ENCODE assay signal across 15 cellular contexts in genomic region chr6:44940367-44940766, GRCh38.
DNase-seq lines count a peak whose midpoint lies in the region; ATAC-seq and TF ChIP-seq lines count a peak whose summit lies in the region.
"Had no signal": no experiment of that assay in that cellular context is flagged by ENCODE, and none has a peak within 500 bp of the region (broad histone marks: within the 10 kb centered on the region; RNA-seq: fewer than 3 reads in every experiment).

No MANE protein-coding gene starts in this region.

- H3K27me3 ChIP-seq in liver (ENCODE audit: control insufficient read depth in 4 of 4, insufficient read depth in 4 of 4, low read length in 3 of 4): no peaks in the 10 kb centered on the region
- H3K27me3 ChIP-seq: BLaER1 had no signal

- peaks cover 37% of the 10 kb centered on the region for H3K9me3 Mint-ChIP-seq in activated naive CD8-positive, alpha-beta T cell treated with anti-CD3 and anti-CD28 coated beads for 36 hours
- H3K9me3 Mint-ChIP-seq in activated naive CD8-positive, alpha-beta T cell treated with anti-CD3 and anti-CD28 coated beads, Interleukin-2, amount 50 U/mL, for 24 hours: peaks cover 50% of the 10 kb centered on the region
- no peaks in the 10 kb centered on the region for H3K9me3 Mint-ChIP-seq in HFFc6

- peaks cover 51% of the 10 kb centered on the region for H3K36me3 Mint-ChIP-seq in activated naive CD8-positive, alpha-beta T cell treated with anti-CD3 and anti-CD28 coated beads for 36 hours
- peaks cover 31% of the 10 kb centered on the region for H3K36me3 Mint-ChIP-seq in activated naive CD8-positive, alpha-beta T cell treated with anti-CD3 and anti-CD28 coated beads, Interleukin-2, amount 50 U/mL, for 24 hours (ENCODE audit: low read depth)
- H3K36me3 Mint-ChIP-seq in HFFc6 (ENCODE audit: low read depth): peaks cover 7% of the 10 kb centered on the region; the same call in 1 of the 2 replicates

- TF ChIP-seq RAD21 in liver (IDR thresholded peaks at IDR 0.05): no peak

- no peak for DNase-seq in activated naive CD8-positive, alpha-beta T cell treated with anti-CD3 and anti-CD28 coated beads for 36 hours
- no peak for DNase-seq in activated naive CD8-positive, alpha-beta T cell treated with anti-CD3 and anti-CD28 coated beads, Interleukin-2, amount 50 U/mL, for 24 hours
- peak; percentile 27 for DNase-seq in epithelial cell of proximal tubule (ENCODE audit: low read depth)
- DNase-seq in HFFc6: no peak
- no peak for DNase-seq in pons (ENCODE audit: low spot score)
- DNase-seq: 8988T; AML-193; Caco-2; CD8-positive, alpha-beta memory T cell; DMS 273 treated with DMSO at 0.1 percent for 48 hours; H7 had no signal

- TF ChIP-seq CTCF in epithelial cell of proximal tubule (conservative IDR thresholded peaks at IDR 0.05; ENCODE audit: low read depth, low read length): no peak
- TF ChIP-seq CTCF in liver (IDR thresholded peaks at IDR 0.05; ENCODE audit: low read depth, low read length, missing input control): no peak
- no peak for TF ChIP-seq CTCF in HFFc6 (IDR thresholded peaks at IDR 0.05)

- H3K36me3 ChIP-seq in liver (ENCODE audit: control insufficient read depth in 4 of 4, insufficient read depth in 3 of 4, low read depth in 1 of 4, low read length in 3 of 4): no peaks in the 10 kb centered on the region
- H3K36me3 ChIP-seq: BLaER1 had no signal

- H3K9me3 ChIP-seq in liver (ENCODE audit: control insufficient read depth in 4 of 4, low read length in 3 of 4): peaks cover 0 to 6% (median 3%) of the 10 kb centered on the region in 4 donors
- H3K9me3 ChIP-seq: Caco-2 had no signal

- peaks cover 51% of the 10 kb centered on the region for H3K4me1 Mint-ChIP-seq in activated naive CD8-positive, alpha-beta T cell treated with anti-CD3 and anti-CD28 coated beads for 36 hours
- H3K4me1 Mint-ChIP-seq in activated naive CD8-positive, alpha-beta T cell treated with anti-CD3 and anti-CD28 coated beads, Interleukin-2, amount 50 U/mL, for 24 hours: peaks cover 40% of the 10 kb centered on the region
- peaks cover 6% of the 10 kb centered on the region; the same call in 1 of the 2 replicates for H3K4me1 Mint-ChIP-seq in HFFc6 (ENCODE audit: low read depth)

- H3K4me3 ChIP-seq in epithelial cell of proximal tubule (ENCODE audit: low read depth, low read length) (no peak overlapping the region), liver (ENCODE audit: low read depth in 1 of 3, low read length in 3 of 3) (no peak overlapping the region)
- H3K4me3 ChIP-seq: BLaER1, GM23338 had no signal

- H3K27ac Mint-ChIP-seq in activated naive CD8-positive, alpha-beta T cell treated with anti-CD3 and anti-CD28 coated beads for 36 hours: peak overlapping the region; percentile 4
- H3K27ac Mint-ChIP-seq in activated naive CD8-positive, alpha-beta T cell treated with anti-CD3 and anti-CD28 coated beads, Interleukin-2, amount 50 U/mL, for 24 hours: no peak overlapping the region
- H3K27ac Mint-ChIP-seq in HFFc6: no peak overlapping the region
- H3K27ac Mint-ChIP-seq: CD8-positive, alpha-beta memory T cell; GM23338 had no signal

- no peak overlapping the region for H3K27ac ChIP-seq in liver (ENCODE audit: low read depth in 1 of 2, low read length in 2 of 2)
- H3K27ac ChIP-seq: BLaER1 had no signal

- no peak for ATAC-seq in activated naive CD8-positive, alpha-beta T cell treated with anti-CD3 and anti-CD28 coated beads, Interleukin-2, amount 50 U/mL, for 24 hours
- ATAC-seq in HG03108 (IDR thresholded peaks at IDR 0.05; ENCODE audit: unreplicated experiment): no peak
- ATAC-seq: GM23338 had no signal

- 49% methylated on average over 1 of the region's 1 CpG for WGBS in liver

- no peaks in the 10 kb centered on the region for H3K27me3 Mint-ChIP-seq in activated naive CD8-positive, alpha-beta T cell treated with anti-CD3 and anti-CD28 coated beads for 36 hours
- H3K27me3 Mint-ChIP-seq in activated naive CD8-positive, alpha-beta T cell treated with anti-CD3 and anti-CD28 coated beads, Interleukin-2, amount 50 U/mL, for 24 hours: no peaks in the 10 kb centered on the region
- H3K27me3 Mint-ChIP-seq in HFFc6 (ENCODE audit: insufficient read depth): no peaks in the 10 kb centered on the region; the same call in 1 of the 2 replicates
- H3K27me3 Mint-ChIP-seq: CD8-positive, alpha-beta memory T cell had no signal

- no peak overlapping the region for H3K4me3 Mint-ChIP-seq in activated naive CD8-positive, alpha-beta T cell treated with anti-CD3 and anti-CD28 coated beads for 36 hours
- H3K4me3 Mint-ChIP-seq in activated naive CD8-positive, alpha-beta T cell treated with anti-CD3 and anti-CD28 coated beads, Interleukin-2, amount 50 U/mL, for 24 hours: no peak overlapping the region
- H3K4me3 Mint-ChIP-seq in HFFc6: no peak overlapping the region
- H3K4me3 Mint-ChIP-seq: CD8-positive, alpha-beta memory T cell; GM23338 had no signal

- H3K4me1 ChIP-seq in liver (ENCODE audit: control insufficient read depth in 4 of 4, insufficient read depth in 4 of 4, low read length in 3 of 4): peaks cover 0 to 8% (median 0%) of the 10 kb centered on the region in 4 donors
- H3K4me1 ChIP-seq: BLaER1 had no signal

- no peak overlapping the region for H3K9ac ChIP-seq in liver (ENCODE audit: low read depth in 1 of 2, low read length in 2 of 2)
- H3K9ac ChIP-seq: BLaER1 had no signal

TF ChIP-seq in liver, 16 proteins besides CTCF, POLR2A, EP300 and RAD21:
- TF ChIP-seq FOXA1 (IDR thresholded peaks at IDR 0.05) (peak; percentile 71), FOXA2 (IDR thresholded peaks at IDR 0.05) (peak; percentile 72), YY1 (IDR thresholded peaks at IDR 0.05) (peak; percentile 29), RXRA (IDR thresholded peaks at IDR 0.05) (peak in 1 of 2 donors; percentile 23), EGR1 (IDR thresholded peaks at IDR 0.05; ENCODE audit: low read depth in 2 of 2) (no peak), HNF4G (IDR thresholded peaks at IDR 0.05) (peak; percentile 71), ZBTB33 (IDR thresholded peaks at IDR 0.05) (no peak), MAX (IDR thresholded peaks at IDR 0.05) (no peak), GABPA (IDR thresholded peaks at IDR 0.05 in 1 of 2, conservative IDR thresholded peaks at IDR 0.05 in 1 of 2) (no peak), REST (IDR thresholded peaks at IDR 0.05) (no peak), HNF4A (conservative IDR thresholded peaks at IDR 0.05) (peak; percentile 79 to 91), SP1 (IDR thresholded peaks at IDR 0.05) (peak; percentile 87), NR2F2 (IDR thresholded peaks at IDR 0.05) (no peak), JUND (IDR thresholded peaks at IDR 0.05) (no peak)
